In genomic region chr22:38755911-38756532, GRCh38 we compare ENCODE assay signal across 8 cellular contexts.
A peak's percentile ranks its signal among the peaks of the same experiment; 100 is the strongest.
DNase-seq lines count a peak whose midpoint lies in the region; ATAC-seq and FAIRE-seq lines count a peak whose summit lies in the region.

TSS of gene SUN2 (minus strand) at chr22:38755998. CDS start at chr22:38752628, 3,370 bp downstream.

- peak; percentile 21 for FAIRE-seq in islet of Langerhans (lab: Jason Lieb, UNC)

- ATAC-seq in HG02759 (IDR thresholded peaks at IDR 0.05; ENCODE audit: unreplicated experiment): peak; percentile 68

- DNase-seq in NCI-H2107 (lab: John Stamatoyannopoulos, UW) (peak; percentile 48), NCI-H2107 treated with DMSO at 0.1 percent for 48 hours (lab: John Stamatoyannopoulos, UW; ENCODE audit: unreplicated experiment) (no peak), NCI-H2029 (lab: John Stamatoyannopoulos, UW) (peak; percentile 75)
- DNase-seq in activated CD4-positive, CD25-positive, alpha-beta regulatory T cell treated with anti-CD3 and anti-CD28 coated beads, Interleukin-2, amount 50 U/mL, for 16 hours (ENCODE audit: low read depth, low spot score): peak; percentile 86
- peak; percentile 92 for DNase-seq in central memory CD4-positive, alpha-beta T cell
- peak; percentile 80 to 93 for DNase-seq in stimulated activated CD4-positive, alpha-beta T cell treated with anti-CD3 and anti-CD28 coated beads, Interleukin-12 subunit alpha, Interleukin-12 subunit beta, amount 100 ng/mL, for 24 hours (ENCODE audit: low read depth in 2 of 2)
